In the genomic region with DNA sequence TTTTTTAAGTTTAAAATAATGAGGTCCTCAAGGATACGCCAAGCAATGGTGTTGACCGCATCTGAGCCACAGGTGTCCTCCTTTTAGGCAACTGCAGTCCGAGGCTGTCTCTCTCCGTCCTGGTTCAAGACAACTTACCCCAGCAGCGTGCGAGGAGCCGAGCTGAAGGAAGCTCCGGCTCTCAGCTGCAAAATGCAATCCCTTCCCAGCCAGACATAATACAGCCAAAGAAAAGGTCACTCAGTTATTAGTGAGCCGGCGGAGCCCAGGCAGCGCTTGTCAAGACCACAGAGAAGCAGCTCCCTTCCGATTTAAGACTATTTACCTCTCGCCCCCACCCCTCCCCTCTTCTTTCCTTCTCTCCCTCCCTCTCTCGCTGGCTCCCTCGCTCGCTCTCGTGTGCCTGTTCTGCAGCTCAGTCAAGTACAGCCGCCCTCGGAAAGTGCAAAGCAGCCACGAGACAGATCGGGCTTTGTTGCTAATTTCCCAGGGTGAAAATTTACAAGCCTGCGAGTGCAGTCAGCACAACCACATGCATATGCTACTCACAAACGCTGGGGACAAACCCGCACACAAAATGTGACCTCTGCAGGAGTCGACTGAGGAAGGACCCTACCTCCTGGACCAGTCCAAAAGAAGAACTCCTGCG, we compare ENCODE assay signal across 9 cellular contexts. TPM values are rescaled to one million over a fixed set of nuclear protein-coding genes. Genes with fewer than 3 reads are reported as not detected.
DNase-seq lines count a peak whose midpoint lies in the region; TF ChIP-seq lines count a peak whose summit lies in the region.
"Had no signal": no experiment of that assay in that cellular context is flagged by ENCODE, and none has a peak within 500 bp of the region (broad histone marks: within the 10 kb centered on the region; RNA-seq: fewer than 3 reads in every experiment).

No MANE protein-coding gene starts in this region.

- H3K9me3 Mint-ChIP-seq in H9 = no peaks in the 10 kb centered on the region; a peak in 1 of 5 replicates

- no peak overlapping the region for H4K8ac ChIP-seq in H9 (replicated peaks; ENCODE audit: insufficient read length, low read depth, low read length)

- H3K18ac ChIP-seq in H9 (ENCODE audit: insufficient read length, low read depth, low read length) = no peak overlapping the region

- H3K27ac Mint-ChIP-seq in H9 = peak overlapping the region in 1 of 3 experiments; percentile 16; a peak in 1 of 7 replicates

- H3K36me3 Mint-ChIP-seq in H9 (ENCODE audit: insufficient read depth in 1 of 3, low read depth in 3 of 3) = no peaks in the 10 kb centered on the region

- no peak overlapping the region for H3K23ac ChIP-seq in H9 (ENCODE audit: insufficient read length, low read depth, low read length)

- peak overlapping the region; percentile 91 for H3K4me2 ChIP-seq in H9 (ENCODE audit: insufficient read depth, insufficient read length, low read length)

- H3T11ph ChIP-seq in H9 (ENCODE audit: low read length) = no peak overlapping the region

- no peak overlapping the region for H3K4ac ChIP-seq in H9 (ENCODE audit: low read depth, low read length)

- peaks cover 5% of the 10 kb centered on the region; the same call in 1 of the 2 replicates for H3K27me3 ChIP-seq in H9 (ENCODE audit: insufficient read depth, low read length)

- H3K79me1 ChIP-seq in H9 (ENCODE audit: insufficient read depth, low read depth, low read length, poor library complexity, severe bottlenecking) = no peaks in the 10 kb centered on the region

- no peak overlapping the region for H2BK15ac ChIP-seq in H9 (ENCODE audit: low read depth, low read length)

- H2AK5ac ChIP-seq in H9 (ENCODE audit: insufficient read length, low read length) = no peak overlapping the region

- no peak overlapping the region for H2BK12ac ChIP-seq in H9 (ENCODE audit: insufficient read length, low read depth, low read length)

- no peak overlapping the region for H4K5ac ChIP-seq in H9 (ENCODE audit: insufficient read length, low read depth, low read length)

- peaks cover 58 to 73% of the 10 kb centered on the region in 2 experiments for H3K4me1 Mint-ChIP-seq in H9

- peaks cover 88% of the 10 kb centered on the region for H3K27me3 Mint-ChIP-seq in H9 (ENCODE audit: low read depth)

- peak overlapping the region; percentile 70 for H3K4me3 ChIP-seq in coronary artery

- in situ Hi-C loops in G401 (cut with HindIII; ENCODE audit: low sequenced_read_pairs) = no loop called here

- no peak overlapping the region for H2BK120ac ChIP-seq in H9 (ENCODE audit: low read depth, low read length, poor library complexity, severe bottlenecking)

- no peak overlapping the region for H3K9ac ChIP-seq in H9 (ENCODE audit: extremely low read depth, insufficient read length, low read length)

- no peak overlapping the region for H3K56ac ChIP-seq in H9 (ENCODE audit: insufficient read length, low read depth, low read length)

- DNase-seq in DMS53 (lab: John Stamatoyannopoulos, UW) = peak; percentile 97
- DNase-seq in H9 = peak; percentile 78
- DNase-seq in NCI-H2227 (lab: John Stamatoyannopoulos, UW; ENCODE audit: unreplicated experiment) = peak; percentile 63
- DNase-seq in coronary artery (ENCODE audit: low spot score) = no peak
- peak; percentile 75 for DNase-seq in medulla oblongata (ENCODE audit: extremely low spot score)
- DNase-seq in ureter (ENCODE audit: low spot score) = peak; percentile 51
- no peak for DNase-seq in G401 (ENCODE audit: low spot score)
- DNase-seq in activated CD4-positive, alpha-beta T cell treated with anti-CD3 and anti-CD28 coated beads, Interleukin-2, amount 50 U/mL, for 48 hours = no peak

- H3K14ac ChIP-seq in H9 (ENCODE audit: insufficient read depth, low read length) = no peak overlapping the region

- no peak overlapping the region for H2BK5ac ChIP-seq in H9 (ENCODE audit: insufficient read length, low read length)

- peak overlapping the region; percentile 75 to 92 for H3K4me3 Mint-ChIP-seq in H9

- TF ChIP-seq CTCF in H9 (conservative IDR thresholded peaks at IDR 0.05) (no peak), coronary artery (IDR thresholded peaks at IDR 0.05) (no peak)

- H3K23me2 ChIP-seq in H9 (ENCODE audit: insufficient read length, low read depth, low read length, poor library complexity, severe bottlenecking) = peaks cover 28% of the 10 kb centered on the region

- peaks cover 5% of the 10 kb centered on the region; the same call in 1 of the 2 replicates for H3K4me1 ChIP-seq in H9 (ENCODE audit: insufficient read depth, low read length)

- no peaks in the 10 kb centered on the region for H3K9me3 ChIP-seq in H9 (ENCODE audit: control insufficient read depth, low read depth, low read length)

- no CpG with 5 or more reads among the region's 26 CpGs for WGBS in H9 (ENCODE audit: extremely low coverage, insufficient read length, low lambda C conversion rate)

- no peaks in the 10 kb centered on the region for H3K79me2 ChIP-seq in H9 (ENCODE audit: insufficient read depth, low read length)

- no peak overlapping the region for H2AFZ ChIP-seq in H9 (ENCODE audit: low read length)

- no peak overlapping the region for H2BK20ac ChIP-seq in H9 (ENCODE audit: low read depth, low read length, poor library complexity, severe bottlenecking)

- H3K27ac ChIP-seq in H9 (ENCODE audit: insufficient read length, low read depth, low read length) = no peak overlapping the region
- H3K27ac ChIP-seq in coronary artery = peak overlapping the region; percentile 48 to 74
- H3K27ac ChIP-seq: epithelial cell of prostate had no signal

- no peaks in the 10 kb centered on the region for H4K20me1 ChIP-seq in H9 (ENCODE audit: control insufficient read depth, insufficient read depth, insufficient read length)

- H4K91ac ChIP-seq in H9 (ENCODE audit: insufficient read length, low read depth, low read length) = no peak overlapping the region

RNA-seq across cellular contexts. Expression of a gene that starts 0.4 kb away (rescaled TPM):
- not detected in 2 replicates for total RNA-seq in H9 (2021)
- total RNA-seq in ureter = 12.9 TPM
- total RNA-seq in G401 (2014; rRNA removed; shearing (Covaris generic)) = not detected in 2 replicates

Comparison
In these comparisons a context has a peak if more than half of its experiments do, and no peak if none do; other contexts are left out.
1. DNase-seq: peak in DMS53 (single experiment), H9 (single experiment), NCI-H2227 (single experiment), medulla oblongata (single experiment) and ureter (single experiment); none in coronary artery (single experiment), G401 (single experiment) and activated CD4-positive, alpha-beta T cell treated with anti-CD3 and anti-CD28 coated beads, Interleukin-2, amount 50 U/mL, for 48 hours (0 of 2).
2. RNA of a gene that starts 0.4 kb away (total RNA-seq): 12.9 TPM in ureter (single experiment); not detected in H9 and not detected in G401; every median in the first group is over 10 times any median in the second.